In the genomic region with DNA sequence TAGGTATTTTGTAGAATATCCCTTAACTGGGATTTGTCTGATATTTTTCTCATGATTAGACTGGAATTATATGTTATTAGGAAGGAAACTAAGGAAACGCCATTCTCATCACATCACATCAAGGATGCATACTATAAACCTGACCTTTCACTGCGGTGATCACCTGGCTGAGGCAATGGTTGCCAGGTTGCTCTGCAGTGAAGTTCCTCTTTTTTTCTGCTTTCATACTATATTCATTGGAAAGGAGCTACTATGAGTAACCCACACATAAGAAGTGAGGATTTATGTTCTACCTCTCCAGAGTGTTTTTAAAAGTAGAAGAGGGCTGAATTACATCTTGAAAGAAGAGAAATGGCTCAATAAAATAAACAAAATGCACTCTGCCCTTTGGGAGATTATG, we compare ENCODE assay signal across 17 cellular contexts. TPM values are rescaled to one million over a fixed set of nuclear protein-coding genes. Genes with fewer than 3 reads are reported as not detected.
"Had no signal": no experiment of that assay in that cellular context is flagged by ENCODE, and none has a peak within 500 bp of the region (broad histone marks: within the 10 kb centered on the region; RNA-seq: fewer than 3 reads in every experiment).

No MANE protein-coding gene starts in this region.

- H3K36me3 Mint-ChIP-seq: brain had no signal

- H3K27me3 Mint-ChIP-seq: activated naive CD4-positive, alpha-beta T cell treated with anti-CD3 and anti-CD28 coated beads, Interleukin-2, amount 50 U/mL, for 24 hours had no signal

- H3K27ac Mint-ChIP-seq: activated T-helper 2 cell treated with anti-CD3 and anti-CD28 coated beads, Interferon-gamma antibody, Interleukin-2, Interleukin-4, amounts not matched to agents 10 μg/mL and 5 μg/mL and 100 μg/mL, durations not matched to agents 14 hours and 24 hours and 36 hours; brain had no signal

- H3K4me3 Mint-ChIP-seq: brain, nephron had no signal

- DNase-seq: activated CD4-positive, alpha-beta T cell treated with anti-CD3 and anti-CD28 coated beads, Interleukin-2, amount 50 U/mL, for 48 hours; activated CD4-positive, CD25-positive, alpha-beta regulatory T cell treated with anti-CD3 and anti-CD28 coated beads, Interleukin-2, amount 50 U/mL, for 72 hours; activated T-cell treated with anti-CD3 and anti-CD28 coated beads, Interleukin-2, amount 50 U/mL, for 1 hour; central memory CD4-positive, alpha-beta T cell; effector CD4-positive, alpha-beta T cell; esophagus squamous epithelium; hippocampal formation; left lung; nucleus accumbens; posterior cingulate gyrus; stimulated activated CD4-positive, alpha-beta T cell treated with anti-CD3 and anti-CD28 coated beads, Interleukin-2, amount 100 ng/mL, for 48 hours; T1000; uterus had no signal

- H3K9me3 Mint-ChIP-seq: activated naive CD4-positive, alpha-beta T cell treated with anti-CD3 and anti-CD28 coated beads, Interleukin-2, amount 50 U/mL, for 24 hours; activated T-helper 2 cell treated with anti-CD3 and anti-CD28 coated beads, Interferon-gamma antibody, Interleukin-2, Interleukin-4, amounts not matched to agents 10 μg/mL and 5 μg/mL and 100 μg/mL, durations not matched to agents 14 hours and 24 hours and 36 hours had no signal

- ATAC-seq: left lung had no signal

RNA-seq across cellular contexts. Expression of a gene that starts 31.0 kb away (rescaled TPM):
- total RNA-seq: activated T-helper 2 cell treated with anti-CD3 and anti-CD28 coated beads, Interferon-gamma antibody, Interleukin-2, Interleukin-4, amounts not matched to agents 10 μg/mL and 5 μg/mL and 100 μg/mL, durations not matched to agents 14 hours and 24 hours and 36 hours had no signal
